1 cellular context compared by ENCODE assay signal in genomic region chr20:53504106-53504505, GRCh38.
TF ChIP-seq lines count a peak whose summit lies in the region.

No MANE protein-coding gene starts in this region.

TF ChIP-seq in HepG2, 621 proteins besides CTCF, POLR2A, EP300 and RAD21 (continued from another document):
- 0 out of 2 replicates have a peak, but pooled peaks have one; percentile 6 for TF ChIP-seq ZGPAT (CRISPR knock-in tag; IDR thresholded peaks at IDR 0.05)
TF ChIP-seq in HepG2: peak in this region for 2; not testable (repeated sequence) for 619.
